In genomic region chr4:185830263-185830994, GRCh38 we compare ENCODE assay signal across 19 cellular contexts. TPM values are rescaled to one million over a fixed set of nuclear protein-coding genes. Genes with fewer than 3 reads are reported as not detected.
"Had no signal": no experiment of that assay in that cellular context is flagged by ENCODE, and none has a peak within 500 bp of the region (broad histone marks: within the 10 kb centered on the region; RNA-seq: fewer than 3 reads in every experiment).

No MANE protein-coding gene starts in this region.

- H3K36me3 ChIP-seq: adrenal gland, esophagus squamous epithelium, suprapubic skin, WERI-Rb-1 had no signal

- H3K9me3 Mint-ChIP-seq: activated CD4-positive, alpha-beta memory T cell treated with anti-CD3 and anti-CD28 coated beads, Interleukin-2, amount 10 ng/mL, durations not matched to agents 7 days and 5 days; activated naive CD4-positive, alpha-beta T cell treated with anti-CD3 and anti-CD28 coated beads, Interleukin-2, amount 50 U/mL, for 24 hours; activated T-cell treated with anti-CD3 and anti-CD28 coated beads, Interleukin-2, amount 50 U/mL, for 24 hours had no signal

- H3K36me3 Mint-ChIP-seq: activated naive CD4-positive, alpha-beta T cell treated with anti-CD3 and anti-CD28 coated beads, Interleukin-2, amount 50 U/mL, for 24 hours; naive B cell had no signal

- H3K4me1 ChIP-seq: adrenal gland, parathyroid adenoma, suprapubic skin had no signal

- H3K27me3 ChIP-seq: adrenal gland, esophagus squamous epithelium, suprapubic skin had no signal

- H3K4me1 Mint-ChIP-seq: activated CD4-positive, alpha-beta memory T cell treated with anti-CD3 and anti-CD28 coated beads, Interleukin-2, amount 10 ng/mL, durations not matched to agents 7 days and 5 days; activated naive CD4-positive, alpha-beta T cell treated with anti-CD3 and anti-CD28 coated beads, Interleukin-2, amount 50 U/mL, for 24 hours; naive B cell; T-helper 17 cell had no signal

- H3K27ac Mint-ChIP-seq: activated CD4-positive, alpha-beta memory T cell treated with anti-CD3 and anti-CD28 coated beads, Interleukin-2, amount 10 ng/mL, durations not matched to agents 7 days and 5 days; activated naive CD4-positive, alpha-beta T cell treated with anti-CD3 and anti-CD28 coated beads, Interleukin-2, amount 50 U/mL, for 24 hours; activated T-cell treated with anti-CD3 and anti-CD28 coated beads, Interleukin-2, amount 50 U/mL, for 24 hours; naive B cell; T-helper 17 cell had no signal

- H3K27me3 Mint-ChIP-seq: activated CD4-positive, alpha-beta memory T cell treated with anti-CD3 and anti-CD28 coated beads, Interleukin-2, amount 10 ng/mL, durations not matched to agents 7 days and 5 days; activated T-cell treated with anti-CD3 and anti-CD28 coated beads, Interleukin-2, amount 50 U/mL, for 24 hours had no signal

- H3K4me3 ChIP-seq: adrenal gland, coronary artery, esophagus squamous epithelium, lung, suprapubic skin had no signal

- H3K4me3 Mint-ChIP-seq: activated CD4-positive, alpha-beta memory T cell treated with anti-CD3 and anti-CD28 coated beads, Interleukin-2, amount 10 ng/mL, durations not matched to agents 7 days and 5 days; activated naive CD4-positive, alpha-beta T cell treated with anti-CD3 and anti-CD28 coated beads, Interleukin-2, amount 50 U/mL, for 24 hours; activated T-cell treated with anti-CD3 and anti-CD28 coated beads, Interleukin-2, amount 50 U/mL, for 24 hours; naive B cell; T-helper 17 cell had no signal

- H3K27ac ChIP-seq: adrenal gland, coronary artery, esophagus squamous epithelium, parathyroid adenoma, suprapubic skin, WERI-Rb-1 had no signal

- ATAC-seq: stimulated activated naive CD8-positive, alpha-beta T cell treated with anti-CD3 and anti-CD28 coated beads, Interleukin-15, Interleukin-2, amounts not matched to agents 100 U/mL and 50 U/mL, for 24 hours; T-helper 17 cell had no signal

- DNase-seq: activated CD4-positive, alpha-beta memory T cell treated with anti-CD3 and anti-CD28 coated beads, Interleukin-2, amount 10 ng/mL, durations not matched to agents 7 days and 5 days; activated effector memory CD4-positive, alpha-beta T cell treated with Interleukin-2 at 50 U/mL for 16 hours; activated T-cell treated with anti-CD3 and anti-CD28 coated beads, Interleukin-2, amount 50 U/mL, for 24 hours; adrenal gland; caudate nucleus; esophagus squamous epithelium; naive B cell; small intestine; stimulated activated CD4-positive, alpha-beta T cell treated with anti-CD3 and anti-CD28 coated beads, Interleukin-4, amount 100 ng/mL, for 4 hours; stimulated activated CD8-positive, alpha-beta memory T cell treated with anti-CD3 and anti-CD28 coated beads, Interleukin-4, amount 100 ng/mL, for 48 hours; stimulated activated naive CD8-positive, alpha-beta T cell treated with anti-CD3 and anti-CD28 coated beads, Interleukin-15, Interleukin-2, amounts not matched to agents 100 U/mL and 50 U/mL, for 24 hours; T-helper 17 cell; trophoblast cell; WERI-Rb-1 had no signal

- H3K9me3 ChIP-seq: adrenal gland, esophagus squamous epithelium, suprapubic skin had no signal

RNA-seq across cellular contexts. Expression of gene SORBS2, which starts 18.4 kb away (rescaled TPM):
- total RNA-seq: activated CD4-positive, alpha-beta memory T cell treated with anti-CD3 and anti-CD28 coated beads, Interleukin-2, amount 10 ng/mL, durations not matched to agents 7 days and 5 days had no signal
